10 cellular contexts compared by ENCODE assay signal in genomic region chr2:20221169-20221938, GRCh38. TPM values are rescaled to one million over a fixed set of nuclear protein-coding genes. Genes with fewer than 3 reads are reported as not detected.
A peak's percentile ranks its signal among the peaks of the same experiment; 100 is the strongest.
DNase-seq lines count a peak whose midpoint lies in the region; ATAC-seq and TF ChIP-seq lines count a peak whose summit lies in the region.
"Had no signal": no experiment of that assay in that cellular context is flagged by ENCODE, and none has a peak within 500 bp of the region (broad histone marks: within the 10 kb centered on the region; RNA-seq: fewer than 3 reads in every experiment).

No MANE protein-coding gene starts in this region.

- H3K36me3 ChIP-seq in GM23338 (ENCODE audit: insufficient read depth): no peaks in the 10 kb centered on the region
- no peaks in the 10 kb centered on the region for H3K36me3 ChIP-seq in suprapubic skin
- H3K36me3 ChIP-seq in stomach: no peaks in the 10 kb centered on the region

- H3K9me2 ChIP-seq in GM23338 (ENCODE audit: insufficient read depth): no peaks in the 10 kb centered on the region

- peaks cover 36% of the 10 kb centered on the region for H3K4me1 Mint-ChIP-seq in GM23338

- peaks cover 7% of the 10 kb centered on the region for H4K20me1 ChIP-seq in GM23338 (replicated peaks; ENCODE audit: insufficient read depth)

- WGBS in suprapubic skin: 40% methylated on average over 4 of the region's 4 CpGs
- 54 to 66% (median 61%) methylated on average over 4 of the region's 4 CpGs for WGBS in stomach, 5 donors

- H3K4me3 ChIP-seq in GM23338: no peak overlapping the region
- H3K4me3 ChIP-seq in fibroblast of villous mesenchyme (ENCODE audit: low read depth, low read length): no peak overlapping the region
- H3K4me3 ChIP-seq in suprapubic skin: peak overlapping the region; percentile 92
- no peak overlapping the region for H3K4me3 ChIP-seq in stomach

- DNase-seq in GM23338 (ENCODE audit: low spot score): no peak
- peak; percentile 57 for DNase-seq in fibroblast of villous mesenchyme (ENCODE audit: low read depth)
- DNase-seq in suprapubic skin (ENCODE audit: low spot score in 2 of 2): peak in 1 of 2 donors; percentile 43
- DNase-seq in stomach: no peak
- DNase-seq in AML-193 (lab: John Stamatoyannopoulos, UW): no peak
- no peak for DNase-seq in 8988T
- DNase-seq: NCI-H1417 treated with DMSO at 0.1 percent for 48 hours, SHP77 treated with DMSO at 0.1 percent for 48 hours had no signal

- no peak for TF ChIP-seq CTCF in GM23338 (conservative IDR thresholded peaks at IDR 0.05; ENCODE audit: low read depth in 2 of 2)
- no peak for TF ChIP-seq CTCF in fibroblast of villous mesenchyme (IDR thresholded peaks at IDR 0.05; ENCODE audit: insufficient read depth, low read depth, low read length)
- TF ChIP-seq CTCF in suprapubic skin (IDR thresholded peaks at IDR 0.05): no peak
- TF ChIP-seq CTCF in stomach (IDR thresholded peaks at IDR 0.05): no peak

- H2AFZ ChIP-seq in GM23338: no peak overlapping the region

- no peak for ATAC-seq in GM23338
- peak; percentile 23 for ATAC-seq in SK-N-SH treated with all-trans-retinoic acid at 6 μM for 48 hours
- ATAC-seq in HG02981 (IDR thresholded peaks at IDR 0.05; ENCODE audit: unreplicated experiment): no peak

- H3K4me2 ChIP-seq in GM23338: peak overlapping the region; percentile 94

- peaks cover 9% of the 10 kb centered on the region for H3F3A ChIP-seq in GM23338 (replicated peaks; ENCODE audit: low read depth)

- peaks cover 3% of the 10 kb centered on the region; the same call in 1 of the 3 replicates for H3K9me3 Mint-ChIP-seq in GM23338

- TF ChIP-seq POLR2A in suprapubic skin (IDR thresholded peaks at IDR 0.05) (no peak), stomach (IDR thresholded peaks at IDR 0.05) (no peak)

- intact Hi-C loops in stomach (cut with DNase I; ENCODE audit: low total_unique reads): loop anchor here (10.0 kb wide), 1 partner anchor 87 kb away; no protein-coding TSS in a partner anchor

- H3K4me1 ChIP-seq in GM23338 (ENCODE audit: insufficient read depth) (peaks cover 21% of the 10 kb centered on the region), suprapubic skin (peaks cover 78% of the 10 kb centered on the region), stomach (peaks cover 26 to 74% (median 55%) of the 10 kb centered on the region in 4 donors)

- H3K27ac Mint-ChIP-seq in GM23338: peak overlapping the region; percentile 67

- peaks cover 2% of the 10 kb centered on the region; the same call in 1 of the 2 replicates for H3K27me3 ChIP-seq in GM23338 (ENCODE audit: insufficient read depth)
- peaks cover 14% of the 10 kb centered on the region for H3K27me3 ChIP-seq in suprapubic skin
- peaks cover 0 to 41% (median 0%) of the 10 kb centered on the region in 3 donors for H3K27me3 ChIP-seq in stomach

- peak overlapping the region; percentile 32; the same call in 1 of the 2 replicates for H3K27ac ChIP-seq in GM23338 (ENCODE audit: low read depth)
- H3K27ac ChIP-seq in suprapubic skin: peak overlapping the region; percentile 98
- peak overlapping the region in 2 of 5 donors; percentile 91 to 92 for H3K27ac ChIP-seq in stomach

- peaks cover 18% of the 10 kb centered on the region for H3K27me3 Mint-ChIP-seq in GM23338 (ENCODE audit: insufficient read depth, low read depth, poor library complexity)

- TF ChIP-seq EP300 in suprapubic skin (IDR thresholded peaks at IDR 0.05): no peak
- no peak for TF ChIP-seq EP300 in stomach (IDR thresholded peaks at IDR 0.05)

- H3K36me3 Mint-ChIP-seq in GM23338 (ENCODE audit: low read depth): peaks cover 21% of the 10 kb centered on the region

- H3K4me3 Mint-ChIP-seq in GM23338: peak overlapping the region; percentile 76

- peaks cover 66% of the 10 kb centered on the region for H3K79me2 ChIP-seq in GM23338 (replicated peaks; ENCODE audit: insufficient read depth)

- H3K9me3 ChIP-seq in suprapubic skin: no peaks in the 10 kb centered on the region
- no peaks in the 10 kb centered on the region for H3K9me3 ChIP-seq in stomach

TF ChIP-seq in GM23338, 12 proteins besides CTCF, POLR2A, EP300 and RAD21:
- TF ChIP-seq JUNB (IDR thresholded peaks at IDR 0.05; ENCODE audit: unreplicated experiment) (no peak), CREB1 (CRISPR knock-in tag; IDR thresholded peaks at IDR 0.05; ENCODE audit: low read depth) (no peak), EZH2phosphoT487 (IDR thresholded peaks at IDR 0.05; ENCODE audit: unreplicated experiment) (no peak), NANOG (IDR thresholded peaks at IDR 0.05; ENCODE audit: borderline replicate concordance) (no peak), POLR2AphosphoS5 (IDR thresholded peaks at IDR 0.05; ENCODE audit: low read depth) (no peak), ZNF114 (CRISPR knock-in tag; IDR thresholded peaks at IDR 0.05) (no peak), REST (IDR thresholded peaks at IDR 0.05; ENCODE audit: unreplicated experiment) (no peak), STAT1 (IDR thresholded peaks at IDR 0.05; ENCODE audit: unreplicated experiment) (no peak), ZNF331 (CRISPR knock-in tag; IDR thresholded peaks at IDR 0.05; ENCODE audit: low read depth) (no peak)

TF ChIP-seq in SK-N-SH treated with all-trans-retinoic acid at 6 μM for 48 hours, 23 proteins besides CTCF, POLR2A, EP300 and RAD21:
- TF ChIP-seq GLIS3 (CRISPR knock-in tag; IDR thresholded peaks at IDR 0.05): no peak
- no peak for TF ChIP-seq OSR1 (CRISPR knock-in tag; IDR thresholded peaks at IDR 0.05)
- TF ChIP-seq ISL1 (CRISPR knock-in tag; IDR thresholded peaks at IDR 0.05): peak; percentile 55; the same call in 1 of the 2 replicates
- TF ChIP-seq CSRNP3 (CRISPR knock-in tag; IDR thresholded peaks at IDR 0.05): no peak
- TF ChIP-seq BACH2 (CRISPR knock-in tag; IDR thresholded peaks at IDR 0.05; ENCODE audit: borderline replicate concordance): no peak
- TF ChIP-seq CREB5 (CRISPR knock-in tag; IDR thresholded peaks at IDR 0.05; ENCODE audit: low read depth): no peak
- no peak for TF ChIP-seq ZNF565 (CRISPR knock-in tag; conservative IDR thresholded peaks at IDR 0.05; ENCODE audit: low read depth)
- TF ChIP-seq ZFP30 (CRISPR knock-in tag; IDR thresholded peaks at IDR 0.05): no peak
- 0 out of 2 replicates have a peak, but pooled peaks have one; percentile 42 for TF ChIP-seq TSHZ2 (CRISPR knock-in tag; IDR thresholded peaks at IDR 0.05)
- TF ChIP-seq SNAI2 (CRISPR knock-in tag; IDR thresholded peaks at IDR 0.05): no peak
- no peak for TF ChIP-seq ARNTL (CRISPR knock-in tag; IDR thresholded peaks at IDR 0.05; ENCODE audit: borderline replicate concordance, low read depth)
TF ChIP-seq in SK-N-SH treated with all-trans-retinoic acid at 6 μM for 48 hours: peak in this region for 2.

RNA-seq across cellular contexts. Expression of gene SDC1, which starts 3.6 kb away (rescaled TPM):
- total RNA-seq in GM23338 (2014; rRNA removed; shearing (Covaris generic)): 40.6 and 43.0 TPM in 2 replicates
- polyA plus RNA-seq in GM23338 (2016; fragmentation: Nextera tagmentation; extraction: Ambion mirVana) (16.1 and 16.6 TPM in 2 replicates), stomach (10 to 100 TPM; 16.0 to 82.9 (median 32.5) TPM)
- total RNA-seq in fibroblast of villous mesenchyme (68.0 and 110 TPM in 2 replicates), suprapubic skin (100 to 1,000 TPM; 258 to 892 (median 636) TPM), stomach (100 to 1,000 TPM in 1 of 5 donors, 10 to 100 TPM in 4; 21.0 to 140 (median 57.5) TPM)
